Comparison of ENCODE assay signal across 12 cellular contexts in the genomic region with DNA sequence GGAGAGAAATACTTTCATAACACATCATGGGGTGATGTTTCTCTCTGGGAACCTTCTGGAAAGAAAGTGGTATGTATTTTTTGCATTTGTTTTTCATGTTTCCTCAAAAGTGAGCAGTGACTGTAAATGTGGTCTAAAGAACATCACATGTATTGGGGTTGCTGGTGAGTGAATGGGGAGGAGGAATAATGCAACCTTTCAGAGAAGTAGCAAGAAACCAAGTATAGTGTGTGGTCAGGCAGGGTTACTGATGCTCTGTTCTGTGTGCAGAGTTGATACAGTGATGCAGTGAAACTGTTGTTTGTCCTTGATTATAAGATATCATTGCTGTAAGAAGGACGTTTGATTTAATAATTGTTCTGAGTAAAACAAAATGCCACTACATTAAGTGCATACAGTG.
"Had no signal": no experiment of that assay in that cellular context is flagged by ENCODE, and none has a peak within 500 bp of the region (broad histone marks: within the 10 kb centered on the region; RNA-seq: fewer than 3 reads in every experiment).

No MANE protein-coding gene starts in this region.

- H3K27me3 Mint-ChIP-seq: naive thymus-derived CD4-positive, alpha-beta T cell had no signal

- ATAC-seq: heart right ventricle; naive thymus-derived CD4-positive, alpha-beta T cell; right cardiac atrium had no signal

- H3K27ac ChIP-seq: esophagus squamous epithelium, heart right ventricle, tibial artery, vagina had no signal

- DNase-seq: activated CD4-positive, alpha-beta T cell treated with anti-CD3 and anti-CD28 coated beads for 1 hour; activated CD8-positive, alpha-beta memory T cell treated with anti-CD3 and anti-CD28 coated beads for 24 hours; cerebellar nuclear complex; esophagus squamous epithelium; foreskin fibroblast; heart right ventricle; naive thymus-derived CD4-positive, alpha-beta T cell; nucleus accumbens; right cardiac atrium; small intestine; tibial artery had no signal

- H3K27me3 ChIP-seq: esophagus squamous epithelium, heart right ventricle, tibial artery, vagina had no signal

- H3K4me3 ChIP-seq: esophagus squamous epithelium, heart right ventricle, tibial artery, vagina had no signal

- H3K4me1 ChIP-seq: heart right ventricle, tibial artery, vagina had no signal

- H3K9me3 Mint-ChIP-seq: naive thymus-derived CD4-positive, alpha-beta T cell had no signal

- H3K9me3 ChIP-seq: esophagus squamous epithelium, heart right ventricle, tibial artery, vagina had no signal
